In genomic region chr20:2164966-2165365, GRCh38 we compare ENCODE assay signal across 13 cellular contexts.
DNase-seq lines count a peak whose midpoint lies in the region; ATAC-seq and TF ChIP-seq lines count a peak whose summit lies in the region.
"Had no signal": no experiment of that assay in that cellular context is flagged by ENCODE, and none has a peak within 500 bp of the region (broad histone marks: within the 10 kb centered on the region; RNA-seq: fewer than 3 reads in every experiment).

No MANE protein-coding gene starts in this region.

- H4K20me1 ChIP-seq in GM23338 (replicated peaks; ENCODE audit: insufficient read depth): no peaks in the 10 kb centered on the region

- H3K4me1 ChIP-seq in GM23338 (ENCODE audit: insufficient read depth) (0 out of 2 replicates have a peak, but pooled peaks cover 8% of the 10 kb centered on the region), trophoblast cell (ENCODE audit: control insufficient read depth in 1 of 2, insufficient read depth in 2 of 2, low read length in 2 of 2) (peaks cover 4% of the 10 kb centered on the region in 2 experiments)
- no peaks in the 10 kb centered on the region for H3K4me1 ChIP-seq in CD8-positive, alpha-beta T cell (ENCODE audit: insufficient read depth, low read length)
- H3K4me1 ChIP-seq: A549, Caco-2, HAP-1 had no signal

- no peak overlapping the region; the same call in 1 of the 2 replicates for H2AFZ ChIP-seq in GM23338
- no peak overlapping the region for H2AFZ ChIP-seq in trophoblast cell (ENCODE audit: insufficient read depth, low read length, poor library complexity)

- no peaks in the 10 kb centered on the region for H3F3A ChIP-seq in GM23338 (replicated peaks; ENCODE audit: low read depth)

- H3K9me2 ChIP-seq in GM23338 (ENCODE audit: insufficient read depth): 0 out of 2 replicates have a peak, but pooled peaks cover 2% of the 10 kb centered on the region

- H3K14ac ChIP-seq in trophoblast cell (ENCODE audit: low read length): no peak overlapping the region

- no peak overlapping the region for H4K8ac ChIP-seq in trophoblast cell (ENCODE audit: low read depth, low read length)

- H3K9ac ChIP-seq in trophoblast cell (ENCODE audit: low read length): no peak overlapping the region

- H3K36me3 ChIP-seq in GM23338 (ENCODE audit: insufficient read depth): no peaks in the 10 kb centered on the region
- no peaks in the 10 kb centered on the region for H3K36me3 ChIP-seq in H7 (replicated peaks; ENCODE audit: control insufficient read depth, insufficient read depth, low read length)
- no peaks in the 10 kb centered on the region for H3K36me3 ChIP-seq in trophoblast cell (ENCODE audit: control insufficient read depth in 1 of 2, insufficient read depth in 2 of 2, low read length in 2 of 2)
- no peaks in the 10 kb centered on the region for H3K36me3 ChIP-seq in CD8-positive, alpha-beta T cell (ENCODE audit: insufficient read depth, low read length)
- H3K36me3 ChIP-seq: HAP-1 had no signal

- CTCF ChIA-PET in CD8-positive, alpha-beta T cell (lab: Charles Lee): interaction anchor here (1.2 to 5.1 kb wide), 2 partner anchors 8 to 200 kb away, joined by 6 to 25 read pairs; no protein-coding TSS in a partner anchor

- H3K4me3 Mint-ChIP-seq in GM23338: no peak overlapping the region
- no peak overlapping the region for H3K4me3 Mint-ChIP-seq in CD8-positive, alpha-beta T cell
- H3K4me3 Mint-ChIP-seq: CD14-positive monocyte; CD8-positive, alpha-beta memory T cell had no signal

- peaks cover 9% of the 10 kb centered on the region for H3K4me1 Mint-ChIP-seq in GM23338
- no peaks in the 10 kb centered on the region for H3K4me1 Mint-ChIP-seq in CD8-positive, alpha-beta T cell (ENCODE audit: low read depth)
- H3K4me1 Mint-ChIP-seq: CD14-positive monocyte; CD8-positive, alpha-beta memory T cell had no signal

- H4K12ac ChIP-seq in trophoblast cell (ENCODE audit: low read depth, low read length): no peak overlapping the region

- H3K4me2 ChIP-seq in GM23338: no peak overlapping the region
- H3K4me2 ChIP-seq in trophoblast cell (ENCODE audit: low read length): no peak overlapping the region
- H3K4me2 ChIP-seq: A549 had no signal

- H3K79me1 ChIP-seq in trophoblast cell (ENCODE audit: low read length): no peaks in the 10 kb centered on the region

- peak overlapping the region; percentile 15 for H3K23ac ChIP-seq in trophoblast cell (ENCODE audit: low read length)

- no peak overlapping the region for H3K18ac ChIP-seq in trophoblast cell (ENCODE audit: low read length)

- no CpG with 5 or more reads among the region's 16 CpGs for WGBS in trophoblast cell (ENCODE audit: extremely low coverage, insufficient coverage, insufficient read length)

- intact Hi-C loops in CD8-positive, alpha-beta T cell (cut with DNase I, micrococcal nuclease): no loop called here

- no peak overlapping the region for H4K91ac ChIP-seq in trophoblast cell (ENCODE audit: low read depth, low read length)

- ATAC-seq in GM23338 (peak; percentile 40; the same call in 2 of the 3 replicates), GM18909 (IDR thresholded peaks at IDR 0.05; ENCODE audit: poor library complexity, unreplicated experiment) (no peak)
- ATAC-seq in CD8-positive, alpha-beta T cell: no peak
- ATAC-seq: A549 had no signal

- H3K27me3 Mint-ChIP-seq in GM23338 (ENCODE audit: insufficient read depth, low read depth, poor library complexity): peaks cover 15% of the 10 kb centered on the region
- no peaks in the 10 kb centered on the region for H3K27me3 Mint-ChIP-seq in CD8-positive, alpha-beta T cell (ENCODE audit: low read depth)

- no peaks in the 10 kb centered on the region for H3K9me3 Mint-ChIP-seq in GM23338
- no peaks in the 10 kb centered on the region for H3K9me3 Mint-ChIP-seq in CD8-positive, alpha-beta T cell
- H3K9me3 Mint-ChIP-seq: CD14-positive monocyte; CD8-positive, alpha-beta memory T cell had no signal

- H2AK5ac ChIP-seq in trophoblast cell (ENCODE audit: low read length): no peak overlapping the region

- DNase-seq in GM23338 (ENCODE audit: low spot score) (no peak), H7 (peak; percentile 38), islet precursor cell (peak; percentile 45), trophoblast cell (no peak)
- DNase-seq in CD8-positive, alpha-beta T cell: no peak
- no peak for DNase-seq in activated CD8-positive, alpha-beta memory T cell treated with anti-CD3 and anti-CD28 coated beads for 24 hours
- DNase-seq: Caco-2; CD8-positive, alpha-beta memory T cell; GF-D8 had no signal

- no peak overlapping the region for H3K27ac ChIP-seq in GM23338 (ENCODE audit: low read depth)
- no peak overlapping the region for H3K27ac ChIP-seq in trophoblast cell (ENCODE audit: low read depth, low read length)
- no peak overlapping the region for H3K27ac ChIP-seq in CD8-positive, alpha-beta T cell (ENCODE audit: low read depth, low read length)
- H3K27ac ChIP-seq: A549 had no signal

- no peak overlapping the region for H3K4me3 ChIP-seq in GM23338
- no peak overlapping the region for H3K4me3 ChIP-seq in H7 (ENCODE audit: insufficient read depth, low read depth, low read length)
- no peak overlapping the region for H3K4me3 ChIP-seq in trophoblast cell (ENCODE audit: low read depth, low read length)
- H3K4me3 ChIP-seq in CD8-positive, alpha-beta T cell (ENCODE audit: low read depth, low read length): no peak overlapping the region
- H3K4me3 ChIP-seq: A549, HAP-1 had no signal

- POLR2A ChIA-PET in CD8-positive, alpha-beta T cell (lab: Charles Lee): no interaction called here

- no peaks in the 10 kb centered on the region for H3K36me3 Mint-ChIP-seq in GM23338 (ENCODE audit: low read depth)
- H3K36me3 Mint-ChIP-seq in CD8-positive, alpha-beta T cell: no peaks in the 10 kb centered on the region
- H3K36me3 Mint-ChIP-seq: CD14-positive monocyte; CD8-positive, alpha-beta memory T cell had no signal

- H3K4ac ChIP-seq in trophoblast cell (ENCODE audit: low read depth, low read length): no peak overlapping the region

- H3K79me2 ChIP-seq in GM23338 (replicated peaks; ENCODE audit: insufficient read depth): no peaks in the 10 kb centered on the region
- no peaks in the 10 kb centered on the region for H3K79me2 ChIP-seq in trophoblast cell (ENCODE audit: control insufficient read depth, insufficient read depth, low read length, poor library complexity)

- no peak overlapping the region for H2BK120ac ChIP-seq in trophoblast cell (ENCODE audit: insufficient read depth, low read length, poor library complexity)

- H3K27me3 ChIP-seq in GM23338 (ENCODE audit: insufficient read depth) (no peaks in the 10 kb centered on the region), H7 (ENCODE audit: control insufficient read depth, insufficient read depth, low read length) (no peaks in the 10 kb centered on the region), trophoblast cell (ENCODE audit: insufficient read depth, low read length) (no peaks in the 10 kb centered on the region)
- no peaks in the 10 kb centered on the region for H3K27me3 ChIP-seq in CD8-positive, alpha-beta T cell (ENCODE audit: insufficient read depth, low read length)

- no peak overlapping the region for H3K27ac Mint-ChIP-seq in GM23338
- no peak overlapping the region for H3K27ac Mint-ChIP-seq in CD8-positive, alpha-beta T cell
- H3K27ac Mint-ChIP-seq: CD14-positive monocyte; CD8-positive, alpha-beta memory T cell had no signal

- H2BK12ac ChIP-seq in trophoblast cell (ENCODE audit: low read length): no peak overlapping the region

- no peaks in the 10 kb centered on the region for H3K9me3 ChIP-seq in trophoblast cell (ENCODE audit: insufficient read depth, low read depth, low read length)
- H3K9me3 ChIP-seq in CD8-positive, alpha-beta T cell (ENCODE audit: low read length): no peaks in the 10 kb centered on the region
- H3K9me3 ChIP-seq: A549, Caco-2, HAP-1 had no signal

- TF ChIP-seq CTCF in GM23338 (conservative IDR thresholded peaks at IDR 0.05; ENCODE audit: low read depth in 2 of 2): no peak
- no peak for TF ChIP-seq CTCF in CD8-positive, alpha-beta T cell (IDR thresholded peaks at IDR 0.05)

- H2BK5ac ChIP-seq in trophoblast cell (ENCODE audit: low read depth, low read length, poor library complexity): no peak overlapping the region

TF ChIP-seq in GM23338, 12 proteins besides CTCF, POLR2A, EP300 and RAD21 (continues in another document):
- TF ChIP-seq ZNF331 (CRISPR knock-in tag; IDR thresholded peaks at IDR 0.05; ENCODE audit: low read depth) (no peak), EZH2phosphoT487 (IDR thresholded peaks at IDR 0.05; ENCODE audit: unreplicated experiment) (no peak), EZH2 (IDR thresholded peaks at IDR 0.05; ENCODE audit: low read depth, unreplicated experiment) (no peak), STAT1 (IDR thresholded peaks at IDR 0.05; ENCODE audit: unreplicated experiment) (no peak), POLR2AphosphoS5 (IDR thresholded peaks at IDR 0.05; ENCODE audit: low read depth) (no peak), ETS1 (IDR thresholded peaks at IDR 0.05) (no peak), JUNB (IDR thresholded peaks at IDR 0.05; ENCODE audit: unreplicated experiment) (no peak)

Comparison
In these comparisons a context has a peak if more than half of its experiments do, and no peak if none do; other contexts are left out.
1. DNase-seq: peak in H7 (single experiment) and islet precursor cell (single experiment); none in GM23338 (single experiment), trophoblast cell (0 of 2), CD8-positive, alpha-beta T cell (0 of 7) and activated CD8-positive, alpha-beta memory T cell treated with anti-CD3 and anti-CD28 coated beads for 24 hours (single experiment).